In genomic region chr13:110874508-110874960, GRCh38 we compare ENCODE assay signal across 8 cellular contexts. TPM values are rescaled to one million over a fixed set of nuclear protein-coding genes. Genes with fewer than 3 reads are reported as not detected.
DNase-seq lines count a peak whose midpoint lies in the region; ATAC-seq and TF ChIP-seq lines count a peak whose summit lies in the region.

No MANE protein-coding gene starts in this region.

- H3K4me1 ChIP-seq in ES-I3 (ENCODE audit: insufficient read depth, low read length) = peaks cover 26% of the 10 kb centered on the region
- H3K4me1 ChIP-seq in HUES6 (ENCODE audit: control insufficient read depth, insufficient read depth, low read length) = peaks cover 24% of the 10 kb centered on the region
- peaks cover 5% of the 10 kb centered on the region for H3K4me1 ChIP-seq in cardiac muscle cell (ENCODE audit: low read depth)
- peaks cover 9% of the 10 kb centered on the region for H3K4me1 ChIP-seq in ovary (ENCODE audit: insufficient read depth)
- H3K4me1 ChIP-seq in upper lobe of left lung = peaks cover 11 to 25% (median 17%) of the 10 kb centered on the region in 4 donors

- H3K27ac ChIP-seq in HUES6 (ENCODE audit: low read depth, low read length) (no peak overlapping the region), RWPE1 (peak overlapping the region; percentile 50; the same call in 1 of the 2 replicates), cardiac muscle cell (no peak overlapping the region), ovary (no peak overlapping the region), upper lobe of left lung (peak overlapping the region in 1 of 4 donors; percentile 8)

- H3K36me3 Mint-ChIP-seq in activated naive CD8-positive, alpha-beta T cell treated with anti-CD3 and anti-CD28 coated beads for 36 hours = peaks cover 2% of the 10 kb centered on the region

- H3K4me3 ChIP-seq in HUES6 (ENCODE audit: low read depth, low read length) (peak overlapping the region; percentile 69), cardiac muscle cell (peak overlapping the region; percentile 41), ovary (peak overlapping the region; percentile 32), upper lobe of left lung (peak overlapping the region in 3 of 4 donors; percentile 33 to 44 (median 43))

- ATAC-seq in upper lobe of left lung (ENCODE audit: low FRiP score in 2 of 2) (peak; percentile 83 to 90), HG02798 (IDR thresholded peaks at IDR 0.05; ENCODE audit: poor library complexity, unreplicated experiment) (no peak)

- H3K4me3 Mint-ChIP-seq in activated naive CD8-positive, alpha-beta T cell treated with anti-CD3 and anti-CD28 coated beads for 36 hours = peak overlapping the region; percentile 76

- WGBS in ovary, 3 donors = 0 to 2% (median 2%) methylated on average over 28 to 32 of the region's 32 CpGs
- WGBS in upper lobe of left lung, 2 donors = 1 to 4% methylated on average over 12 to 26 of the region's 32 CpGs

- POLR2A ChIA-PET in RWPE1 (lab: Yijun Ruan, JAX; ENCODE audit: low non-redundant PET) = no interaction called here

- no peak for TF ChIP-seq POLR2A in ovary (IDR thresholded peaks at IDR 0.05)
- TF ChIP-seq POLR2A in upper lobe of left lung (IDR thresholded peaks at IDR 0.05) = no peak

- H3K4me1 Mint-ChIP-seq in activated naive CD8-positive, alpha-beta T cell treated with anti-CD3 and anti-CD28 coated beads for 36 hours = peaks cover 3% of the 10 kb centered on the region

- no peaks in the 10 kb centered on the region for H3K36me3 ChIP-seq in ES-I3 (ENCODE audit: insufficient read depth, low read length)
- peaks cover 2% of the 10 kb centered on the region for H3K36me3 ChIP-seq in HUES6 (ENCODE audit: control insufficient read depth, insufficient read depth, low read length)
- H3K36me3 ChIP-seq in cardiac muscle cell = no peaks in the 10 kb centered on the region
- no peaks in the 10 kb centered on the region for H3K36me3 ChIP-seq in ovary
- no peaks in the 10 kb centered on the region for H3K36me3 ChIP-seq in upper lobe of left lung

- peak overlapping the region; percentile 55 for H3K27ac Mint-ChIP-seq in activated naive CD8-positive, alpha-beta T cell treated with anti-CD3 and anti-CD28 coated beads for 36 hours

- no peaks in the 10 kb centered on the region for H3K9me3 Mint-ChIP-seq in activated naive CD8-positive, alpha-beta T cell treated with anti-CD3 and anti-CD28 coated beads for 36 hours

- TF ChIP-seq EP300 in ovary (IDR thresholded peaks at IDR 0.05) = no peak
- no peak for TF ChIP-seq EP300 in upper lobe of left lung (IDR thresholded peaks at IDR 0.05)

- peak overlapping the region; percentile 39; the same call in 1 of the 2 replicates for H3K9ac ChIP-seq in ES-I3 (ENCODE audit: low read depth, low read length)
- peak overlapping the region; percentile 29 for H3K9ac ChIP-seq in HUES6 (ENCODE audit: low read length)

- peaks cover 18% of the 10 kb centered on the region for H3K27me3 Mint-ChIP-seq in activated naive CD8-positive, alpha-beta T cell treated with anti-CD3 and anti-CD28 coated beads for 36 hours

- CTCF ChIA-PET in RWPE1 (lab: Yijun Ruan, JAX) = interaction anchor here (0.5 kb wide), 1 partner anchor 27 kb away, joined by 3 read pairs; no protein-coding TSS in a partner anchor

- TF ChIP-seq CTCF in RWPE1 (conservative IDR thresholded peaks at IDR 0.05; ENCODE audit: low read depth) (no peak), cardiac muscle cell (IDR thresholded peaks at IDR 0.05; ENCODE audit: low read depth, low read length) (no peak), ovary (IDR thresholded peaks at IDR 0.05) (no peak), upper lobe of left lung (IDR thresholded peaks at IDR 0.05) (no peak)

- intact Hi-C loops in ovary (cut with DNase I) = loop anchor here in 1 of 4 donors (5.0 kb wide), 1 partner anchor 38 kb away; no protein-coding TSS in a partner anchor

- no peaks in the 10 kb centered on the region for H3K9me3 ChIP-seq in ES-I3 (ENCODE audit: control insufficient read depth, insufficient read depth, low read length)
- peaks cover 5% of the 10 kb centered on the region; the same call in 1 of the 2 replicates for H3K9me3 ChIP-seq in HUES6 (ENCODE audit: control insufficient read depth, insufficient read depth, low read depth, low read length)
- no peaks in the 10 kb centered on the region for H3K9me3 ChIP-seq in cardiac muscle cell (ENCODE audit: low read depth)
- H3K9me3 ChIP-seq in ovary = no peaks in the 10 kb centered on the region
- H3K9me3 ChIP-seq in upper lobe of left lung = no peaks in the 10 kb centered on the region

- DNase-seq in RWPE1 (ENCODE audit: low spot score) (peak; percentile 87), cardiac muscle cell (ENCODE audit: low read depth in 1 of 2, low spot score in 1 of 2) (peak; percentile 78 to 84), ovary (peak; percentile 86 to 93 (median 89)), upper lobe of left lung (peak; percentile 84 to 98)
- DNase-seq in activated naive CD8-positive, alpha-beta T cell treated with anti-CD3 and anti-CD28 coated beads for 36 hours = peak; percentile 63

- H3K27me3 ChIP-seq in HUES6 (ENCODE audit: control insufficient read depth, insufficient read depth, low read length) (no peaks in the 10 kb centered on the region), cardiac muscle cell (no peaks in the 10 kb centered on the region), ovary (no peaks in the 10 kb centered on the region), upper lobe of left lung (no peaks in the 10 kb centered on the region)

RNA-seq across cellular contexts. Expression of gene ANKRD10, which starts 40.3 kb away (rescaled TPM):
- 10 to 100 TPM; 48.3 to 54.9 TPM for total RNA-seq in activated naive CD8-positive, alpha-beta T cell treated with anti-CD3 and anti-CD28 coated beads for 36 hours
- total RNA-seq in cardiac muscle cell (125 and 191 TPM in 2 replicates), ovary (100 to 1,000 TPM in 6 of 7 donors, 10 to 100 TPM in 1; 84.0 to 172 (median 133) TPM), upper lobe of left lung (100 to 1,000 TPM in 3 of 6 donors, 10 to 100 TPM in 3; 91.4 to 190 (median 107) TPM)
- polyA plus RNA-seq in cardiac muscle cell (127 and 142 TPM in 2 replicates), ovary (10 to 100 TPM; 62.4 to 87.6 TPM)
